ENCODE assay signal across 16 cellular contexts in the genomic region with DNA sequence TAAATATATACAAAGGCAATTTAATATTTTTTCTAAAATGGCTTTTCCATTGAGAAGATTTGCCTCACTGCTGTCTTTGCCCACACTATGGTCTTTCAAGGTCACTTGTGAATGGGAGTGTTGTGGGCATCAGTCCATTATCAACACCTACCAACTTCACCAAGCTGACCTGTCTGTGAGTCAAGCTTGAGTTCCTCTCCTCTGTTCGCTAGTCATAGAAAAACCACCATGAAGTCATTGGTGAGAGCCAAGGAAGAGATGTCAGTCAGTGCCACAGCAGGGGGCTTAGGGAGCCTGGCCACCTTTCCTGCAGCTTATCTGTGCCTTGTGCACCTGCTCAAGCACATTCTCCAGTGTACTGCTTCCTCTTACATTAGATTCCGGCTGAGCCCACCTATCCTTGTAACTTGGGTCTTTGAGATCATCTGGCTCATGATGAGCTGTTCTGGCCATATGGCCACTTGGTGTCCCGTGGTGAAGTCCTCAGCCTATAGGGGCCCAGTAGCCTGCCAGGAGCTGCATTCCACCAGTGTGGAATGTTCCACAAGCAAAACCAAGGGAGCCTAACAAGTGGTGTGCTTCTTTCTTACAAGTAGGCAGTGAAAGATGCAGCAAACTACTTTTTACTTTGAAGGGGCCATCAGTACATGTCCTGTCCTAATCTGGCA.
A peak's percentile ranks its signal among the peaks of the same experiment; 100 is the strongest.
DNase-seq lines count a peak whose midpoint lies in the region; ATAC-seq, FAIRE-seq and TF ChIP-seq lines count a peak whose summit lies in the region.
"Had no signal": no experiment of that assay in that cellular context is flagged by ENCODE, and none has a peak within 500 bp of the region (broad histone marks: within the 10 kb centered on the region; RNA-seq: fewer than 3 reads in every experiment).

No MANE protein-coding gene starts in this region.

- CTCF ChIA-PET in A549 (lab: Yijun Ruan, JAX) = interaction anchor here (1.1 kb wide), 1 partner anchor 22 kb away, joined by 4 read pairs; no protein-coding TSS in a partner anchor

- POLR2A ChIA-PET in A549 (lab: Yijun Ruan, JAX) = no interaction called here

- peak; percentile 39 to 48; a peak in 5 of 6 replicates for ATAC-seq in A549
- ATAC-seq in GM23338 = peak; percentile 45; the same call in 2 of the 3 replicates
- peak; percentile 40; the same call in 1 of the 3 replicates for ATAC-seq in SK-N-SH treated with all-trans-retinoic acid at 6 μM for 48 hours
- ATAC-seq in HG03354 (IDR thresholded peaks at IDR 0.05; ENCODE audit: poor library complexity, severe bottlenecking, unreplicated experiment) = no peak
- ATAC-seq: activated CD8-positive, alpha-beta T cell treated with anti-CD3 and anti-CD28 coated beads for 36 hours had no signal

- peaks cover 2% of the 10 kb centered on the region for H3K27me3 Mint-ChIP-seq in GM23338 (ENCODE audit: insufficient read depth, low read depth, poor library complexity)
- H3K27me3 Mint-ChIP-seq: activated CD8-positive, alpha-beta T cell treated with anti-CD3 and anti-CD28 coated beads for 36 hours had no signal

- no peaks in the 10 kb centered on the region for H3K9me3 Mint-ChIP-seq in GM23338

- H3K4me3 ChIP-seq in A549 (no peak overlapping the region), GM23338 (no peak overlapping the region), foreskin fibroblast (ENCODE audit: low read depth in 1 of 2, low read length in 2 of 2) (no peak overlapping the region)
- H3K4me3 ChIP-seq: tibial artery had no signal

- no peaks in the 10 kb centered on the region for H3K27me3 ChIP-seq in GM23338 (ENCODE audit: insufficient read depth)
- H3K27me3 ChIP-seq: tibial artery had no signal

- H3K4me1 ChIP-seq in A549 (peaks cover 9% of the 10 kb centered on the region), GM23338 (ENCODE audit: insufficient read depth) (peaks cover 7% of the 10 kb centered on the region)
- H3K4me1 ChIP-seq: tibial artery had no signal

- no peak overlapping the region for H3K27ac Mint-ChIP-seq in GM23338
- H3K27ac Mint-ChIP-seq: activated CD8-positive, alpha-beta T cell treated with anti-CD3 and anti-CD28 coated beads for 36 hours had no signal

- no peak for FAIRE-seq in A549 (lab: Jason Lieb, UNC)

- no peaks in the 10 kb centered on the region for H3K36me3 ChIP-seq in GM23338 (ENCODE audit: insufficient read depth)
- H3K36me3 ChIP-seq: tibial artery had no signal

- no peak overlapping the region for H2AFZ ChIP-seq in GM23338

- TF ChIP-seq EP300 in A549 (IDR thresholded peaks at IDR 0.05) = no peak

- TF ChIP-seq RAD21 in A549 (conservative IDR thresholded peaks at IDR 0.05 in 1 of 2, IDR thresholded peaks at IDR 0.05 in 1 of 2) = no peak

- H3K27ac ChIP-seq in A549 (no peak overlapping the region), GM23338 (ENCODE audit: low read depth) (no peak overlapping the region)
- H3K27ac ChIP-seq: HL-60, RWPE1, tibial artery had no signal

- TF ChIP-seq CTCF in A549 (IDR thresholded peaks at IDR 0.05) (no peak), GM23338 (conservative IDR thresholded peaks at IDR 0.05; ENCODE audit: low read depth in 2 of 2) (no peak), foreskin fibroblast (IDR thresholded peaks at IDR 0.05; ENCODE audit: low read depth, low read length) (no peak)

- no peak overlapping the region for H3K4me2 ChIP-seq in A549
- H3K4me2 ChIP-seq in GM23338 = no peak overlapping the region

- DNase-seq in A549 (ENCODE audit: low read depth in 1 of 2, low spot score in 1 of 2) (no peak), GM23338 (ENCODE audit: low spot score) (peak; percentile 34), foreskin fibroblast (peak; percentile 57 to 73), NCI-H1417 (lab: John Stamatoyannopoulos, UW) (no peak), HK-2 (ENCODE audit: unreplicated experiment) (no peak), DMS114 treated with DMSO at 0.1 percent for 48 hours (lab: John Stamatoyannopoulos, UW; ENCODE audit: unreplicated experiment) (no peak)
- DNase-seq: activated CD8-positive, alpha-beta T cell treated with anti-CD3 and anti-CD28 coated beads for 36 hours; activated naive CD4-positive, alpha-beta T cell; midbrain; MV-4-11; NCI-H446; tibial artery had no signal

- H3K4me1 Mint-ChIP-seq in GM23338 = peaks cover 7% of the 10 kb centered on the region; the same call in 2 of the 3 replicates

- H3K9me2 ChIP-seq in GM23338 (ENCODE audit: insufficient read depth) = peaks cover 5% of the 10 kb centered on the region; the same call in 1 of the 2 replicates

- no peaks in the 10 kb centered on the region for H3F3A ChIP-seq in GM23338 (replicated peaks; ENCODE audit: low read depth)

- no peaks in the 10 kb centered on the region for H3K36me3 Mint-ChIP-seq in GM23338 (ENCODE audit: low read depth)

- 59% methylated on average over 3 of the region's 3 CpGs for WGBS in A549 (ENCODE audit: missing lambda C conversion rate)

- TF ChIP-seq POLR2A in A549 (IDR thresholded peaks at IDR 0.05; ENCODE audit: low read length) = no peak

- H3K9me3 ChIP-seq in A549 = no peaks in the 10 kb centered on the region
- H3K9me3 ChIP-seq: tibial artery had no signal

- H4K20me1 ChIP-seq in GM23338 (replicated peaks; ENCODE audit: insufficient read depth) = no peaks in the 10 kb centered on the region

- no peaks in the 10 kb centered on the region for H3K79me2 ChIP-seq in GM23338 (replicated peaks; ENCODE audit: insufficient read depth)

- no peak overlapping the region for H3K4me3 Mint-ChIP-seq in GM23338
- H3K4me3 Mint-ChIP-seq: activated CD8-positive, alpha-beta T cell treated with anti-CD3 and anti-CD28 coated beads for 36 hours had no signal

TF ChIP-seq in A549, 52 proteins besides CTCF, POLR2A, EP300 and RAD21:
- no peak for TF ChIP-seq TP53 (CRISPR knock-in tag; IDR thresholded peaks at IDR 0.05)

TF ChIP-seq in GM23338, 12 proteins besides CTCF, POLR2A, EP300 and RAD21 (continues in another document):
- no peak for TF ChIP-seq EZH2phosphoT487 (IDR thresholded peaks at IDR 0.05; ENCODE audit: unreplicated experiment)

TF ChIP-seq in SK-N-SH treated with all-trans-retinoic acid at 6 μM for 48 hours, 23 proteins besides CTCF, POLR2A, EP300 and RAD21:
- TF ChIP-seq ZNF565 (CRISPR knock-in tag; conservative IDR thresholded peaks at IDR 0.05; ENCODE audit: low read depth) (no peak), ZC3H10 (CRISPR knock-in tag; IDR thresholded peaks at IDR 0.05) (no peak), CSRNP3 (CRISPR knock-in tag; IDR thresholded peaks at IDR 0.05) (no peak), ZFP3 (CRISPR knock-in tag; IDR thresholded peaks at IDR 0.05) (no peak), RARB (CRISPR knock-in tag; IDR thresholded peaks at IDR 0.05) (no peak), ZFP30 (CRISPR knock-in tag; IDR thresholded peaks at IDR 0.05) (no peak), POU6F1 (CRISPR knock-in tag; IDR thresholded peaks at IDR 0.05; ENCODE audit: borderline replicate concordance, low read depth) (no peak)
- TF ChIP-seq, protein P1, sequence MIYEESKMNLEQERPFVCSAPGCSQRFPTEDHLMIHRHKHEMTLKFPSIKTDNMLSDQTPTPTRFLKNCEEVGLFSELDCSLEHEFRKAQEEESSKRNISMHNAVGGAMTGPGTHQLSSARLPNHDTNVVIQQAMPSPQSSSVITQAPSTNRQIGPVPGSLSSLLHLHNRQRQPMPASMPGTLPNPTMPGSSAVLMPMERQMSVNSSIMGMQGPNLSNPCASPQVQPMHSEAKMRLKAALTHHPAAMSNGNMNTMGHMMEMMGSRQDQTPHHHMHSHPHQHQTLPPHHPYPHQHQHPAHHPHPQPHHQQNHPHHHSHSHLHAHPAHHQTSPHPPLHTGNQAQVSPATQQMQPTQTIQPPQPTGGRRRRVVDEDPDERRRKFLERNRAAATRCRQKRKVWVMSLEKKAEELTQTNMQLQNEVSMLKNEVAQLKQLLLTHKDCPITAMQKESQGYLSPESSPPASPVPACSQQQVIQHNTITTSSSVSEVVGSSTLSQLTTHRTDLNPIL (CRISPR knock-in tag; IDR thresholded peaks at IDR 0.05; ENCODE audit: low read depth) = no peak

Comparison
In these comparisons a context has a peak if more than half of its experiments do, and no peak if none do; other contexts are left out.
1. DNase-seq: peak in GM23338 (single experiment) and foreskin fibroblast (2 of 2); none in A549 (0 of 2), NCI-H1417 (0 of 3), HK-2 (single experiment) and DMS114 treated with DMSO at 0.1 percent for 48 hours (single experiment).